Comparison of ENCODE assay signal across 8 cellular contexts in the genomic region with DNA sequence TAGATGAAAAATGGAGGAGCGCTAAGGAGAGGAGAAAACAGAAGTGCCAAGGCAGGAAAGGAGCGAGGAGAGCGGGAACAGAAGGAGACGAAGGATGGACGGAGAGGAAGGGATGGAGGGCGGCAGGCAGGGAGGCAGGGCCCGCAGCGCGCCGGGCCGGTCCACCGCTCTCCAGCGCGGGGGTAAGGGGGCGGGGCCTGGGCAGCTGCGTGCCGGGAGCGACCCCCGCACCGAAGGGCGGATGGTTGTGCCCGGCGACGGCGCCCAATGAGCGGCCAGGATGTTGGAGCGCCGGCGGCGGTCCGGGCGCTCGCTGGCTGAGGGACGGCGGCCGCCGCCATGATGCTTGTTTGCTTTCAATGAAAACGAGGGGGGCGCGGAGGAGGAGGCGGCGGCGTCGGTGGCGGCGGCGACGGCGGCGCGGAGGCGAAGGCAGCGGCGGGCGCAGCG. TPM values are rescaled to one million over a fixed set of nuclear protein-coding genes. Genes with fewer than 3 reads are reported as not detected.
DNase-seq lines count a peak whose midpoint lies in the region; ATAC-seq lines count a peak whose summit lies in the region.

A gene (plus strand): TSS at position 320 of the 450 bp plus-strand sequence. CDS start 34,898 bp downstream, outside the sequence.

- POLR2A ChIA-PET in activated CD8-positive, alpha-beta memory T cell treated with anti-CD3 and anti-CD28 coated beads for 36 hours (lab: Charles Lee) = interaction anchor here (0.5 to 0.7 kb wide), 3 partner anchors 118 to 581 kb away, joined by 3 to 4 read pairs (median 3); no protein-coding TSS in a partner anchor

- no peaks in the 10 kb centered on the region for H3K27me3 ChIP-seq in effector memory CD4-positive, alpha-beta T cell (replicated peaks; ENCODE audit: control insufficient read depth, insufficient read depth, low read length, poor library complexity, severe bottlenecking)

- peaks cover 14% of the 10 kb centered on the region for H3K4me1 ChIP-seq in effector memory CD4-positive, alpha-beta T cell (ENCODE audit: control insufficient read depth, insufficient read depth, low read length, poor library complexity, severe bottlenecking)

- peak; percentile 93 for ATAC-seq in GM21360 (IDR thresholded peaks at IDR 0.05; ENCODE audit: unreplicated experiment)

- H3K27ac ChIP-seq in effector memory CD4-positive, alpha-beta T cell (ENCODE audit: insufficient read depth, low read length, poor library complexity, severe bottlenecking) = peak within 1 kb of the TSS; percentile 86

- H3K36me3 ChIP-seq in effector memory CD4-positive, alpha-beta T cell (ENCODE audit: control insufficient read depth, insufficient read depth, low read length) = no peaks in the 10 kb centered on the region

- peak within 1 kb of the TSS; percentile 88 for H3K4me3 ChIP-seq in effector memory CD4-positive, alpha-beta T cell (ENCODE audit: insufficient read depth, low read depth, low read length, poor library complexity, severe bottlenecking)

- CTCF ChIA-PET in activated CD8-positive, alpha-beta memory T cell treated with anti-CD3 and anti-CD28 coated beads for 36 hours (lab: Charles Lee) = no interaction called here

- no peaks in the 10 kb centered on the region for H3K9me3 ChIP-seq in effector memory CD4-positive, alpha-beta T cell (ENCODE audit: control insufficient read depth, low read length)

- peak; percentile 92 for DNase-seq in COLO668 (lab: John Stamatoyannopoulos, UW; ENCODE audit: unreplicated experiment)
- peak; percentile 91 for DNase-seq in HT-29 (ENCODE audit: low spot score)
- DNase-seq in NK-92 treated with Interleukin-12 subunit alpha and Interleukin-12 subunit beta, amount 100 ng/mL, for 24 hours (lab: John Stamatoyannopoulos, UW) = peak; percentile 87
- DNase-seq in effector memory CD4-positive, alpha-beta T cell = peak; percentile 89 to 92 (median 90)
- DNase-seq in medulla oblongata (ENCODE audit: extremely low spot score) = peak; percentile 94
- DNase-seq in stimulated activated CD4-positive, alpha-beta T cell treated with anti-CD3 and anti-CD28 coated beads, TNF-alpha, amount 100 ng/mL, for 48 hours (ENCODE audit: low read depth in 3 of 3) = peak; percentile 88 to 92 (median 88)

RNA-seq across cellular contexts. Expression of the gene that starts here (rescaled TPM):
- 9.8 and 15.3 TPM in 2 replicates for total RNA-seq in HT-29 (2014; rRNA removed; shearing (Covaris generic))
- 10 to 100 TPM; 39.1 to 40.0 TPM for total RNA-seq in activated CD8-positive, alpha-beta memory T cell treated with anti-CD3 and anti-CD28 coated beads for 36 hours

Comparison
In these comparisons a context has a peak if more than half of its experiments do, and no peak if none do; other contexts are left out.
1. Peak in every context shown above with its lines: DNase-seq, ATAC-seq, H3K4me3 ChIP-seq and H3K27ac ChIP-seq.